In the genomic region with DNA sequence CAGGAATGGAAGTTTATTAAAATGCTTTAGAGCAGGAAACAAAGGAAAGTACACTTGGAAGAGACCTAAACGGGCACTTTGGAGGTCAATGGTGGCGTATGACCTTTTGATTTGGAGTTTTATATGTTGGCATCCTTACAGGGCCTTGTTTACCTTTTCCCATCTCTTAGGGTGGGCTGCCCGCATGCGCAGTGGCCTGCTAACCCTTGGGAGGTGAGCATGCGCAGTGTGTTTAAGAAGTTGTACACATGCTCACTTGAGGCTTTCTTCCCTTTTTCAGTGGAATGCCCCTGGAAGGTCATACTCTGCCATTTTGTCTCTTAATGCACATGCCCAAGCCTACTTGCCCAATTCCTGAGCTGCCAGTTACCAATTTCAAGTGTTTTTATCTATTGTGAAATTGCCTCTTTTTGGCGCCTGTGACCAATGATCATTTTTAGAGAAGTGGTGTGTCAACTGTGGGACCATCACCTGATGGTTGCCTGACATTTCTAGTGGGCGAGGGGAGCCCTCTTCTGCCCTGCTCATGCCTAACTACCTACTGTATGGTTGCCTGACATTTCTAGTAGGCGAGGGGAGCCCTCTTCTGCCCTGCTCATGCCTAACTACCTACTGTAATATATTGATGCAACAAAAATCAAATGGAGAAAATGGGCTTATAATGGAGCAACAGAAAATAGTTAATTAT, we compare ENCODE assay signal across 1 cellular context.
TF ChIP-seq lines count a peak whose summit lies in the region.

No MANE protein-coding gene starts in this region.

TF ChIP-seq in liver, 16 proteins besides CTCF, POLR2A, EP300 and RAD21 (continued from another document):
- TF ChIP-seq, protein P1, sequence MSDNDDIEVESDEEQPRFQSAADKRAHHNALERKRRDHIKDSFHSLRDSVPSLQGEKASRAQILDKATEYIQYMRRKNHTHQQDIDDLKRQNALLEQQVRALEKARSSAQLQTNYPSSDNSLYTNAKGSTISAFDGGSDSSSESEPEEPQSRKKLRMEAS (IDR thresholded peaks at IDR 0.05): no peak
- TF ChIP-seq JUND (IDR thresholded peaks at IDR 0.05): no peak
- TF ChIP-seq GABPA (IDR thresholded peaks at IDR 0.05 in 1 of 2, conservative IDR thresholded peaks at IDR 0.05 in 1 of 2): no peak
